32 cellular contexts compared by ENCODE assay signal in genomic region chr16:6964679-6965078, GRCh38.
"Had no signal": no experiment of that assay in that cellular context is flagged by ENCODE, and none has a peak within 500 bp of the region (broad histone marks: within the 10 kb centered on the region; RNA-seq: fewer than 3 reads in every experiment).

No MANE protein-coding gene starts in this region.

- H3K4me1 Mint-ChIP-seq: immature natural killer cell, memory B cell, naive B cell had no signal

- FAIRE-seq: colon, endometrium, small intestine had no signal

- H3K4me3 ChIP-seq: esophagus squamous epithelium, lower lobe of right lung, mucosa of descending colon, right lobe of liver, stomach, thyroid gland had no signal

- H3K9me3 Mint-ChIP-seq: dendritic cell treated with granulocyte-macrophage colony-stimulating factor and Interleukin-4, amounts not matched to agents 40 ng/mL and 50 ng/mL, for 4 days; mesothelial cell of epicardium; neural crest cell; type B pancreatic cell had no signal

- H3K4me1 ChIP-seq: esophagus squamous epithelium, lower lobe of right lung, parathyroid adenoma, right lobe of liver, stomach had no signal

- H3K27ac Mint-ChIP-seq: dendritic cell treated with granulocyte-macrophage colony-stimulating factor and Interleukin-4, amounts not matched to agents 40 ng/mL and 50 ng/mL, for 4 days; immature natural killer cell; memory B cell; mesothelial cell of epicardium; naive B cell; natural killer cell treated with Interleukin-12 subunit alpha and Interleukin-12 subunit beta and Interleukin-15 and Interleukin-18, amount 100 ng/mL, for 72 hours; progenitor cell of endocrine pancreas; type B pancreatic cell had no signal

- H3K27me3 Mint-ChIP-seq: dendritic cell treated with granulocyte-macrophage colony-stimulating factor and Interleukin-4, amounts not matched to agents 40 ng/mL and 50 ng/mL, for 4 days; memory B cell; naive B cell; natural killer cell treated with Interleukin-12 subunit alpha and Interleukin-12 subunit beta and Interleukin-15 and Interleukin-18, amount 100 ng/mL, for 72 hours had no signal

- H3K9me3 ChIP-seq: esophagus squamous epithelium, lower lobe of right lung, mucosa of descending colon, right lobe of liver, thyroid gland had no signal

- DNase-seq: effector memory CD4-positive, alpha-beta T cell; erythroblast; esophagus squamous epithelium; foreskin melanocyte; hypothalamus; immature natural killer cell; islet precursor cell; kidney glomerular epithelial cell; left colon; left ventricle myocardium superior; lower lobe of right lung; mucosa of descending colon; naive B cell; right lobe of liver; small intestine; stimulated activated CD4-positive, alpha-beta T cell treated with anti-CD3 and anti-CD28 coated beads, Interleukin-12 subunit alpha, Interleukin-12 subunit beta, amount 100 ng/mL, for 4 hours; stimulated activated CD4-positive, alpha-beta T cell treated with anti-CD3 and anti-CD28 coated beads, Interleukin-1b, Interleukin-23, amount 100 ng/mL, for 48 hours; stimulated activated CD4-positive, alpha-beta T cell treated with anti-CD3 and anti-CD28 coated beads, Interleukin-4, amount 100 ng/mL, for 1 hour; stimulated activated CD8-positive, alpha-beta memory T cell treated with anti-CD3 and anti-CD28 coated beads, Interleukin-4, amount 100 ng/mL, for 48 hours; stimulated activated naive CD4-positive, alpha-beta T cell; stomach; thyroid gland had no signal

- H3K27me3 ChIP-seq: esophagus squamous epithelium, right lobe of liver, stomach, thyroid gland had no signal

- H3K36me3 ChIP-seq: esophagus squamous epithelium, lower lobe of right lung, right lobe of liver, stomach, thyroid gland had no signal

- H2AFZ ChIP-seq: parathyroid adenoma had no signal

- H3K27ac ChIP-seq: esophagus squamous epithelium, lower lobe of right lung, parathyroid adenoma, right lobe of liver, stomach, thyroid gland had no signal

- H3K36me3 Mint-ChIP-seq: immature natural killer cell; memory B cell; mesothelial cell of epicardium; naive B cell; natural killer cell treated with Interleukin-12 subunit alpha and Interleukin-12 subunit beta and Interleukin-15 and Interleukin-18, amount 100 ng/mL, for 72 hours; type B pancreatic cell had no signal

- H3K79me2 ChIP-seq: parathyroid adenoma had no signal

- H3K9ac ChIP-seq: parathyroid adenoma had no signal

- ATAC-seq: left colon; left ventricle myocardium superior; lower lobe of right lung; mucosa of descending colon; natural killer cell treated with Interleukin-12 subunit alpha and Interleukin-12 subunit beta and Interleukin-15 and Interleukin-18, amount 100 ng/mL, for 72 hours; right lobe of liver had no signal

- H3K4me3 Mint-ChIP-seq: dendritic cell treated with granulocyte-macrophage colony-stimulating factor and Interleukin-4, amounts not matched to agents 40 ng/mL and 50 ng/mL, for 4 days; immature natural killer cell; memory B cell; mesothelial cell of epicardium; naive B cell; natural killer cell treated with Interleukin-12 subunit alpha and Interleukin-12 subunit beta and Interleukin-15 and Interleukin-18, amount 100 ng/mL, for 72 hours; neural crest cell; type B pancreatic cell had no signal
